ENCODE assay signal across 15 cellular contexts in genomic region chr12:25994252-25994651, GRCh38. TPM values are rescaled to one million over a fixed set of nuclear protein-coding genes. Genes with fewer than 3 reads are reported as not detected.
DNase-seq lines count a peak whose midpoint lies in the region; ATAC-seq and TF ChIP-seq lines count a peak whose summit lies in the region.
"Had no signal": no experiment of that assay in that cellular context is flagged by ENCODE, and none has a peak within 500 bp of the region (broad histone marks: within the 10 kb centered on the region; RNA-seq: fewer than 3 reads in every experiment).

No MANE protein-coding gene starts in this region.

- H2BK12ac ChIP-seq in mesenchymal stem cell (ENCODE audit: low read length in 2 of 2), result no peak overlapping the region

- no peak overlapping the region for H4K8ac ChIP-seq in mesenchymal stem cell (ENCODE audit: low read length)

- 100% methylated on average over 2 of the region's 2 CpGs for WGBS in mesenchymal stem cell

- intact Hi-C loops in left ventricle myocardium superior (cut with micrococcal nuclease), result no loop called here
- intact Hi-C loops in sciatic nerve (cut with DNase I), result no loop called here

- no peak overlapping the region for H2BK15ac ChIP-seq in mesenchymal stem cell (ENCODE audit: low read depth, poor library complexity, severe bottlenecking)

- no peak overlapping the region for H2AFZ ChIP-seq in mesenchymal stem cell (ENCODE audit: low read depth, low read length)

- H2AK5ac ChIP-seq in mesenchymal stem cell (ENCODE audit: low read length, severe bottlenecking), result no peak overlapping the region

- TF ChIP-seq CTCF in right atrium auricular region (IDR thresholded peaks at IDR 0.05) (no peak), brain (conservative IDR thresholded peaks at IDR 0.05) (no peak)

- H3K27me3 Mint-ChIP-seq in brain, result peaks cover 3% of the 10 kb centered on the region

- H3K4me2 ChIP-seq in mesenchymal stem cell (ENCODE audit: low read length, poor library complexity, severe bottlenecking), result no peak overlapping the region
- H3K4me2 ChIP-seq: A549 had no signal

- peak overlapping the region; percentile 87 for H3K9ac ChIP-seq in mesenchymal stem cell (ENCODE audit: low read length)

- no peak overlapping the region for H2BK120ac ChIP-seq in mesenchymal stem cell (ENCODE audit: low read depth, low read length)

- H3K4me3 Mint-ChIP-seq in brain, result peak overlapping the region in 2 of 5 experiments; percentile 10 to 56
- H3K4me3 Mint-ChIP-seq: mesothelial cell of epicardium had no signal

- peaks cover 7% of the 10 kb centered on the region for H3K36me3 Mint-ChIP-seq in brain

- H3K4me3 ChIP-seq in right atrium auricular region (no peak overlapping the region), mesenchymal stem cell (ENCODE audit: insufficient read depth in 1 of 2, low read depth in 1 of 2, low read length in 2 of 2) (peak overlapping the region in 1 of 2 experiments; percentile 25)
- H3K4me3 ChIP-seq: A549, colonic mucosa, heart right ventricle, skin epidermis had no signal

- H3K18ac ChIP-seq in mesenchymal stem cell (ENCODE audit: low read depth in 1 of 2, low read length in 2 of 2), result no peak overlapping the region

- ATAC-seq in left ventricle myocardium superior (no peak), HG03045 (IDR thresholded peaks at IDR 0.05; ENCODE audit: unreplicated experiment) (no peak), sciatic nerve (no peak)
- ATAC-seq: A549 had no signal

- H3K27ac ChIP-seq in right atrium auricular region (peak overlapping the region; percentile 22 to 57), mesenchymal stem cell (ENCODE audit: low read length, poor library complexity, severe bottlenecking) (no peak overlapping the region)
- H3K27ac ChIP-seq: A549, colonic mucosa had no signal

- peaks cover 11% of the 10 kb centered on the region for H3K79me1 ChIP-seq in mesenchymal stem cell (replicated peaks; ENCODE audit: low read length, poor library complexity, severe bottlenecking)

- no peaks in the 10 kb centered on the region for H3K27me3 ChIP-seq in right atrium auricular region
- H3K27me3 ChIP-seq in mesenchymal stem cell (ENCODE audit: control insufficient read depth in 1 of 2, insufficient read depth in 1 of 2, low read length in 2 of 2), result no peaks in the 10 kb centered on the region
- H3K27me3 ChIP-seq: colonic mucosa, heart right ventricle had no signal

- H3K23ac ChIP-seq in mesenchymal stem cell (ENCODE audit: low read length in 2 of 2), result no peak overlapping the region

- no peaks in the 10 kb centered on the region for H3K9me3 ChIP-seq in right atrium auricular region
- H3K9me3 ChIP-seq in mesenchymal stem cell (ENCODE audit: control insufficient read depth, low read length), result no peaks in the 10 kb centered on the region
- H3K9me3 ChIP-seq: A549, colonic mucosa, heart right ventricle had no signal

- peaks cover 0 to 43% of the 10 kb centered on the region in 2 donors for H3K4me1 ChIP-seq in right atrium auricular region
- H3K4me1 ChIP-seq in mesenchymal stem cell (ENCODE audit: control insufficient read depth, insufficient read depth, low read depth, low read length), result peaks cover 7% of the 10 kb centered on the region
- H3K4me1 ChIP-seq: colonic mucosa had no signal

- H3K4ac ChIP-seq in mesenchymal stem cell (ENCODE audit: low read depth in 1 of 2, low read length in 2 of 2), result no peak overlapping the region

- H3K9me3 Mint-ChIP-seq in brain, result no peaks in the 10 kb centered on the region
- H3K9me3 Mint-ChIP-seq: mesothelial cell of epicardium had no signal

- no peak overlapping the region for H4K91ac ChIP-seq in mesenchymal stem cell (ENCODE audit: low read length)

- H3K36me3 ChIP-seq in right atrium auricular region (no peaks in the 10 kb centered on the region), mesenchymal stem cell (ENCODE audit: control insufficient read depth in 1 of 2, insufficient read depth in 2 of 2, low read depth in 1 of 2, low read length in 2 of 2) (peaks cover 0 to 33% of the 10 kb centered on the region in 2 experiments)
- H3K36me3 ChIP-seq: colonic mucosa, heart right ventricle had no signal

- H3K14ac ChIP-seq in mesenchymal stem cell (ENCODE audit: low read length in 2 of 2), result no peak overlapping the region

- DNase-seq in right atrium auricular region (ENCODE audit: low spot score) (no peak), left ventricle myocardium superior (no peak), mesenchymal stem cell (no peak), mucosa of gallbladder (ENCODE audit: low spot score) (no peak), sciatic nerve (ENCODE audit: low spot score) (no peak)
- DNase-seq in activated CD4-positive, alpha-beta T cell treated with anti-CD3 and anti-CD28 coated beads, Interleukin-2, amount 50 U/mL, for 4 hours, result no peak
- DNase-seq: activated T-cell treated with anti-CD3 and anti-CD28 coated beads, Interleukin-2, amount 50 U/mL, for 48 hours; colonic mucosa; heart right ventricle; RPMI8226 had no signal

- H3K4me1 Mint-ChIP-seq in brain, result peaks cover 62% of the 10 kb centered on the region

- peak overlapping the region in 3 of 5 experiments; percentile 56 to 78 (median 72) for H3K27ac Mint-ChIP-seq in brain
- H3K27ac Mint-ChIP-seq: mesothelial cell of epicardium had no signal

- no peak overlapping the region for H2BK5ac ChIP-seq in mesenchymal stem cell (ENCODE audit: low read depth, low read length, poor library complexity, severe bottlenecking)

RNA-seq across cellular contexts. Expression of gene RASSF8, which starts 35.8 kb away (rescaled TPM):
- total RNA-seq in right atrium auricular region (10 to 100 TPM; 44.4 to 67.4 TPM), left ventricle myocardium superior (22.9 TPM), mucosa of gallbladder (40.7 TPM), sciatic nerve (132 TPM)
- 1.3 TPM for polyA plus RNA-seq in brain (ENCODE audit: insufficient read depth, low read depth, low replicate concordance)
- polyA plus RNA-seq in mesenchymal stem cell (2013, experiment 1 of 2), result 21.5 TPM
- 20.1 TPM for polyA plus RNA-seq in mesenchymal stem cell (2013, experiment 2 of 2)
